Comparison of ENCODE assay signal across 20 cellular contexts in genomic region chr6:146408583-146408982, GRCh38.
"Had no signal": no experiment of that assay in that cellular context is flagged by ENCODE, and none has a peak within 500 bp of the region (broad histone marks: within the 10 kb centered on the region; RNA-seq: fewer than 3 reads in every experiment).

No MANE protein-coding gene starts in this region.

- H3K4me2 ChIP-seq: SK-N-SH had no signal

- H3K27ac ChIP-seq: HL-60 had no signal

- H3K9me3 ChIP-seq: SK-N-SH had no signal

- H3K9ac ChIP-seq: SK-N-SH had no signal

- ATAC-seq: T-cell had no signal

- DNase-seq: KBM-7, MV-4-11, NCI-H1048, NCI-H1105, NCI-H1417, NCI-H1436 treated with DMSO at 0.1 percent for 48 hours, NCI-H1694 treated with DMSO at 0.1 percent for 48 hours, NCI-H1930, NCI-H2081, NCI-H2107, NCI-H2227 treated with DMSO at 0.1 percent for 48 hours, NCI-H524, NCI-H526 treated with DMSO at 0.1 percent for 48 hours, NCI-H774, RPMI8226, SHP77, SK-N-SH, SW 1271, T-cell had no signal
